ENCODE assay signal across 8 cellular contexts in genomic region chr20:1466211-1467081, GRCh38. TPM values are rescaled to one million over a fixed set of nuclear protein-coding genes. Genes with fewer than 3 reads are reported as not detected.
DNase-seq lines count a peak whose midpoint lies in the region; ATAC-seq and FAIRE-seq lines count a peak whose summit lies in the region.

TSS of gene NSFL1C (minus strand) at chr20:1466849. CDS start at chr20:1466824, 25 bp downstream.

- no peaks in the 10 kb centered on the region for H3K36me3 ChIP-seq in endocrine pancreas (ENCODE audit: control insufficient read depth, insufficient read depth, low read length)

- H3K27me3 ChIP-seq in endocrine pancreas (ENCODE audit: control insufficient read depth, insufficient read depth, low read length): no peaks in the 10 kb centered on the region

- H3K4me1 ChIP-seq in endocrine pancreas (ENCODE audit: control insufficient read depth, insufficient read depth, low read length): peaks cover 16% of the 10 kb centered on the region

- ATAC-seq in GM21360 (IDR thresholded peaks at IDR 0.05; ENCODE audit: unreplicated experiment): peak; percentile 81

- peak; percentile 90 for DNase-seq in COR-L47 (lab: John Stamatoyannopoulos, UW)
- DNase-seq in HTR-8/SVneo (ENCODE audit: insufficient read length, low spot score): peak; percentile 90
- DNase-seq in NOMO-1 treated with DMSO at 0.1 percent for 48 hours (lab: John Stamatoyannopoulos, UW; ENCODE audit: unreplicated experiment): peak; percentile 78
- peak; percentile 93 to 98 (median 96) for DNase-seq in activated CD8-positive, alpha-beta memory T cell treated with anti-CD3 and anti-CD28 coated beads for 48 hours (ENCODE audit: low read depth in 2 of 3, low spot score in 2 of 3)
- DNase-seq in mesenteric fat pad (ENCODE audit: low spot score): peak; percentile 99
- peak; percentile 99 for DNase-seq in stimulated activated CD8-positive, alpha-beta memory T cell treated with anti-CD3 and anti-CD28 coated beads, Interleukin-15, amount 100 ng/mL, for 24 hours (ENCODE audit: low read depth)

- peak; percentile 26 for FAIRE-seq in HTR-8/SVneo (lab: Jason Lieb, UNC)

- H3K9ac ChIP-seq in endocrine pancreas (ENCODE audit: control insufficient read depth, insufficient read depth, low read length): peak within 1 kb of the TSS; percentile 32

- H3K4me3 ChIP-seq in endocrine pancreas (ENCODE audit: control insufficient read depth, insufficient read depth, low read length): peak within 1 kb of the TSS; percentile 67

- no peaks in the 10 kb centered on the region for H3K9me3 ChIP-seq in endocrine pancreas (ENCODE audit: control insufficient read depth, low read length)

RNA-seq across cellular contexts. Expression of gene NSFL1C, which starts in this region (rescaled TPM):
- 78.6 TPM for total RNA-seq in mesenteric fat pad

Comparison
In these comparisons a context has a peak if more than half of its experiments do, and no peak if none do; other contexts are left out.
1. Peak in every context shown above with its lines: DNase-seq, ATAC-seq and H3K4me3 ChIP-seq.